In genomic region chr10:72009430-72010081, GRCh38 we compare ENCODE assay signal across 8 cellular contexts. TPM values are rescaled to one million over a fixed set of nuclear protein-coding genes. Genes with fewer than 3 reads are reported as not detected.
DNase-seq lines count a peak whose midpoint lies in the region; ATAC-seq and TF ChIP-seq lines count a peak whose summit lies in the region.

No MANE protein-coding gene starts in this region.

- no peaks in the 10 kb centered on the region for H3K4me1 Mint-ChIP-seq in Calu3 (ENCODE audit: low read depth, unreplicated experiment)
- H3K4me1 Mint-ChIP-seq in T-cell, result no peaks in the 10 kb centered on the region

- intact Hi-C loops in Calu3 (cut with micrococcal nuclease; ENCODE audit: unreplicated experiment), result no loop called here

- H2AFZ ChIP-seq in ACC112 (ENCODE audit: low read length, unreplicated experiment), result peak overlapping the region; percentile 61

- H3K27me3 ChIP-seq in ACC112 (ENCODE audit: insufficient read depth, low read length), result no peaks in the 10 kb centered on the region

- CTCF ChIA-PET in Calu3 (lab: Charles Lee) (interaction anchor here (0.5 kb wide), 1 partner anchor 42 kb away, joined by 4 read pairs; no protein-coding TSS in a partner anchor), T-cell (lab: Charles Lee) (no interaction called here)

- peak; percentile 98 for DNase-seq in fibroblast of mammary gland (ENCODE audit: low read depth)
- peak; percentile 98 for DNase-seq in myocyte (ENCODE audit: low read depth)
- no peak for DNase-seq in Calu3
- no peak for DNase-seq in T-cell
- DNase-seq in activated gamma-delta T cell treated with Interleukin-2 at 50 U/mL for 16 hours, result no peak
- no peak for DNase-seq in activated naive CD4-positive, alpha-beta T cell treated with anti-CD3 and anti-CD28 coated beads, Interleukin-2, amount 50 U/mL, for 72 hours (ENCODE audit: low spot score in 2 of 2)

- H3K27ac ChIP-seq in ACC112 (ENCODE audit: low read depth, low read length), result peak overlapping the region; percentile 91

- H3K79me2 ChIP-seq in ACC112 (ENCODE audit: control insufficient read depth, insufficient read depth, low read length, unreplicated experiment), result peaks cover 5% of the 10 kb centered on the region

- ATAC-seq in T-cell (replicated peaks in 1 of 4), result no peak
- ATAC-seq in activated naive CD4-positive, alpha-beta T cell treated with anti-CD3 and anti-CD28 coated beads, Interleukin-2, amount 50 U/mL, for 72 hours, result no peak

- BruUV-seq in Calu3 (replicated peaks; lab: Mats Ljungman, UMichigan), result no TSS peak

- peaks cover 10% of the 10 kb centered on the region; the same call in 1 of the 2 replicates for H3K36me3 ChIP-seq in ACC112 (ENCODE audit: insufficient read depth, low read length)

- H3K4me3 Mint-ChIP-seq in Calu3 (ENCODE audit: low read depth, unreplicated experiment), result no peak overlapping the region
- H3K4me3 Mint-ChIP-seq in T-cell, result no peak overlapping the region

- TF ChIP-seq CTCF in fibroblast of mammary gland (conservative IDR thresholded peaks at IDR 0.05; ENCODE audit: control insufficient read depth, insufficient read depth, low read depth, low read length), result no peak
- TF ChIP-seq CTCF in Calu3 (IDR thresholded peaks at IDR 0.05; ENCODE audit: unreplicated experiment), result no peak

- POLR2A ChIA-PET in T-cell (lab: Charles Lee), result no interaction called here

- H3K4me1 ChIP-seq in ACC112 (ENCODE audit: control insufficient read depth, insufficient read depth, low read length, unreplicated experiment), result peaks cover 26% of the 10 kb centered on the region

- H3K4me3 ChIP-seq in ACC112 (ENCODE audit: low read depth, low read length), result peak overlapping the region; percentile 30
- H3K4me3 ChIP-seq in fibroblast of mammary gland (ENCODE audit: control insufficient read depth, low read depth, low read length), result no peak overlapping the region

- H3K36me3 Mint-ChIP-seq in Calu3 (ENCODE audit: insufficient read depth, unreplicated experiment) (peaks cover 21% of the 10 kb centered on the region), T-cell (no peaks in the 10 kb centered on the region)
- no peaks in the 10 kb centered on the region for H3K36me3 Mint-ChIP-seq in activated naive CD4-positive, alpha-beta T cell treated with anti-CD3 and anti-CD28 coated beads, Interleukin-2, amount 50 U/mL, for 72 hours

- H3K27ac Mint-ChIP-seq in Calu3 (ENCODE audit: unreplicated experiment) (no peak overlapping the region), T-cell (no peak overlapping the region)
- no peak overlapping the region for H3K27ac Mint-ChIP-seq in activated naive CD4-positive, alpha-beta T cell treated with anti-CD3 and anti-CD28 coated beads, Interleukin-2, amount 50 U/mL, for 72 hours

- H3K9me3 Mint-ChIP-seq in Calu3 (ENCODE audit: low read depth, unreplicated experiment) (no peaks in the 10 kb centered on the region), T-cell (no peaks in the 10 kb centered on the region)
- H3K9me3 Mint-ChIP-seq in activated naive CD4-positive, alpha-beta T cell treated with anti-CD3 and anti-CD28 coated beads, Interleukin-2, amount 50 U/mL, for 72 hours, result no peaks in the 10 kb centered on the region

- no peaks in the 10 kb centered on the region for H3K27me3 Mint-ChIP-seq in Calu3 (ENCODE audit: unreplicated experiment)
- H3K27me3 Mint-ChIP-seq in T-cell, result no peaks in the 10 kb centered on the region

TF ChIP-seq in PFSK-1, 5 proteins besides CTCF, POLR2A, EP300 and RAD21:
- TF ChIP-seq REST (IDR thresholded peaks at IDR 0.05; ENCODE audit: insufficient read depth in 1 of 2, low read depth in 2 of 2, low read length in 2 of 2), result no peak
- TF ChIP-seq FOXP2 (optimal IDR thresholded peaks at IDR 0.05; ENCODE audit: borderline replicate concordance, extremely low read depth, extremely low read length, insufficient read depth), result peak; percentile 31

RNA-seq across cellular contexts. Expression of gene CHST3, which starts 45.4 kb away (rescaled TPM):
- 29.1 TPM for polyA plus RNA-seq in PFSK-1 (2012; ENCODE audit: insufficient read length, low read depth)
- total RNA-seq in myocyte (49.3 and 57.5 TPM in 2 replicates), Calu3 (2022) (14.3 and 32.4 TPM in 2 replicates), T-cell (under 1 TPM in 3 of 5 donors, not detected in 2; 0.09 to 0.10 (median 0.09) TPM)
- 81.8 TPM for polyA plus RNA-seq in myocyte (2012)
- total RNA-seq in activated naive CD4-positive, alpha-beta T cell treated with anti-CD3 and anti-CD28 coated beads, Interleukin-2, amount 50 U/mL, for 72 hours, result under 1 TPM; 0.16 to 0.88 TPM

Comparison
In these comparisons a context has a peak if more than half of its experiments do, and no peak if none do; other contexts are left out.
1. DNase-seq: peak in fibroblast of mammary gland (single experiment) and myocyte (single experiment); none in Calu3 (single experiment), T-cell (0 of 34), activated gamma-delta T cell treated with Interleukin-2 at 50 U/mL for 16 hours (single experiment) and activated naive CD4-positive, alpha-beta T cell treated with anti-CD3 and anti-CD28 coated beads, Interleukin-2, amount 50 U/mL, for 72 hours (0 of 2).